In the genomic region with DNA sequence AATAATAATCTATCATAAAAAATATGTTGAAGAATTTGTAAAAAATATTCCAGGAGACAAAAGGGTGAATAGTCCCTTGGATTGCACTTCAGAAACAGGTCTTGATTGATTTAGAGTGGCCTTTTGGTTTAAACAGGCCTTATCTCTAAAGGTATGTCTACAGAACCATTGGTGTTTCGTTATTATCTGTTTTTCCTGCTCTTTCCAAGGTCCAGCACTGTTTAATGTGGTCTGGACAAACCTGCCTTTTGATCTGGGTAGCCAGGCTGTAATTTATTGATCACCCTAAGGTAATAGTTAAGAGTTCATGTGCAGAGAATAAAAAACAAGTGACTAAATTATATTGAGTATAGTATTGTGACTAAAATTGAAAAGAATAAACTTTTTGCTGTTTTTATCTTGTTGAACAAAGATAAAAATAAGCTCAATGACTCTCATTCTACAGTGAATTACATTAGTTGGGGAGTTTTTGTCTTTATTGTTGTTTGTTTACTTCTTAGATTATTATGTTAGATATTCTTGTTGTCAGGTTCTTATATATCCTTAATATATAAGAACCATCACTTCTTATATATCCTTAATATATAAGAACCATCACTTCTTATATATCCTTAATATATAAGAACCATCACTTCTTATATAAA, we compare ENCODE assay signal across 1 cellular context.
TF ChIP-seq lines count a peak whose summit lies in the region.

No MANE protein-coding gene starts in this region.

TF ChIP-seq in HepG2, 621 proteins besides CTCF, POLR2A, EP300 and RAD21 (continued from another document and continues in another):
- TF ChIP-seq, protein P1, sequence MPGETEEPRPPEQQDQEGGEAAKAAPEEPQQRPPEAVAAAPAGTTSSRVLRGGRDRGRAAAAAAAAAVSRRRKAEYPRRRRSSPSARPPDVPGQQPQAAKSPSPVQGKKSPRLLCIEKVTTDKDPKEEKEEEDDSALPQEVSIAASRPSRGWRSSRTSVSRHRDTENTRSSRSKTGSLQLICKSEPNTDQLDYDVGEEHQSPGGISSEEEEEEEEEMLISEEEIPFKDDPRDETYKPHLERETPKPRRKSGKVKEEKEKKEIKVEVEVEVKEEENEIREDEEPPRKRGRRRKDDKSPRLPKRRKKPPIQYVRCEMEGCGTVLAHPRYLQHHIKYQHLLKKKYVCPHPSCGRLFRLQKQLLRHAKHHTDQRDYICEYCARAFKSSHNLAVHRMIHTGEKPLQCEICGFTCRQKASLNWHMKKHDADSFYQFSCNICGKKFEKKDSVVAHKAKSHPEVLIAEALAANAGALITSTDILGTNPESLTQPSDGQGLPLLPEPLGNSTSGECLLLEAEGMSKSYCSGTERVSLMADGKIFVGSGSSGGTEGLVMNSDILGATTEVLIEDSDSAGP (CRISPR knock-in tag; IDR thresholded peaks at IDR 0.05; ENCODE audit: borderline replicate concordance), result no peak
- TF ChIP-seq, protein P2, sequence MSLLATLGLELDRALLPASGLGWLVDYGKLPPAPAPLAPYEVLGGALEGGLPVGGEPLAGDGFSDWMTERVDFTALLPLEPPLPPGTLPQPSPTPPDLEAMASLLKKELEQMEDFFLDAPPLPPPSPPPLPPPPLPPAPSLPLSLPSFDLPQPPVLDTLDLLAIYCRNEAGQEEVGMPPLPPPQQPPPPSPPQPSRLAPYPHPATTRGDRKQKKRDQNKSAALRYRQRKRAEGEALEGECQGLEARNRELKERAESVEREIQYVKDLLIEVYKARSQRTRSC (CRISPR knock-in tag; IDR thresholded peaks at IDR 0.05; ENCODE audit: low read depth), result no peak
- TF ChIP-seq, protein P3, sequence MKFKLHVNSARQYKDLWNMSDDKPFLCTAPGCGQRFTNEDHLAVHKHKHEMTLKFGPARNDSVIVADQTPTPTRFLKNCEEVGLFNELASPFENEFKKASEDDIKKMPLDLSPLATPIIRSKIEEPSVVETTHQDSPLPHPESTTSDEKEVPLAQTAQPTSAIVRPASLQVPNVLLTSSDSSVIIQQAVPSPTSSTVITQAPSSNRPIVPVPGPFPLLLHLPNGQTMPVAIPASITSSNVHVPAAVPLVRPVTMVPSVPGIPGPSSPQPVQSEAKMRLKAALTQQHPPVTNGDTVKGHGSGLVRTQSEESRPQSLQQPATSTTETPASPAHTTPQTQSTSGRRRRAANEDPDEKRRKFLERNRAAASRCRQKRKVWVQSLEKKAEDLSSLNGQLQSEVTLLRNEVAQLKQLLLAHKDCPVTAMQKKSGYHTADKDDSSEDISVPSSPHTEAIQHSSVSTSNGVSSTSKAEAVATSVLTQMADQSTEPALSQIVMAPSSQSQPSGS (CRISPR knock-in tag; IDR thresholded peaks at IDR 0.05), result peak; percentile 92
- TF ChIP-seq PLRG1 (conservative IDR thresholded peaks at IDR 0.05), result no peak
- peak; percentile 99 for TF ChIP-seq MED1 (CRISPR knock-in tag; IDR thresholded peaks at IDR 0.05)
- TF ChIP-seq AGO1 (IDR thresholded peaks at IDR 0.05; ENCODE audit: low read depth, low read length, poor library complexity, severe bottlenecking), result no peak
- TF ChIP-seq TSC22D2 (CRISPR knock-in tag; IDR thresholded peaks at IDR 0.05; ENCODE audit: borderline replicate concordance), result 0 out of 2 replicates have a peak, but pooled peaks have one; percentile 37
- no peak; the same call in 1 of the 2 replicates for TF ChIP-seq ZBTB25 (CRISPR knock-in tag; IDR thresholded peaks at IDR 0.05)
- peak; percentile 59 for TF ChIP-seq ZEB1 (IDR thresholded peaks at IDR 0.05; ENCODE audit: insufficient replicate concordance, low read depth)
- TF ChIP-seq ZNF543 (CRISPR knock-in tag; IDR thresholded peaks at IDR 0.05), result no peak
- no peak for TF ChIP-seq CCDC6 (CRISPR knock-in tag; IDR thresholded peaks at IDR 0.05)
- TF ChIP-seq ZSCAN25 (CRISPR knock-in tag; IDR thresholded peaks at IDR 0.05), result no peak
- no peak for TF ChIP-seq ZNF7 (CRISPR knock-in tag; IDR thresholded peaks at IDR 0.05)
- no peak for TF ChIP-seq ZNF607 (CRISPR knock-in tag; IDR thresholded peaks at IDR 0.05; ENCODE audit: borderline replicate concordance)
- no peak for TF ChIP-seq NFATC3 (CRISPR knock-in tag; IDR thresholded peaks at IDR 0.05)
- no peak for TF ChIP-seq AFF4 (CRISPR knock-in tag; IDR thresholded peaks at IDR 0.05)
- TF ChIP-seq WIZ (CRISPR knock-in tag; IDR thresholded peaks at IDR 0.05), result no peak
- no peak for TF ChIP-seq ELF4 (CRISPR knock-in tag; IDR thresholded peaks at IDR 0.05; ENCODE audit: borderline replicate concordance)
- no peak for TF ChIP-seq ZNF777 (CRISPR knock-in tag; IDR thresholded peaks at IDR 0.05)
- TF ChIP-seq HCFC1 (IDR thresholded peaks at IDR 0.05; ENCODE audit: low read depth, low read length), result no peak
- no peak for TF ChIP-seq KLF6 (CRISPR knock-in tag; IDR thresholded peaks at IDR 0.05)
- no peak for TF ChIP-seq ZNF589 (CRISPR knock-in tag; conservative IDR thresholded peaks at IDR 0.05)
- no peak for TF ChIP-seq ETV6 (CRISPR knock-in tag; conservative IDR thresholded peaks at IDR 0.05)
- TF ChIP-seq ZKSCAN1 (IDR thresholded peaks at IDR 0.05; ENCODE audit: low read length), result no peak
- no peak for TF ChIP-seq ZNF775 (CRISPR knock-in tag; IDR thresholded peaks at IDR 0.05; ENCODE audit: borderline replicate concordance)
- no peak for TF ChIP-seq PRDM10 (CRISPR knock-in tag; IDR thresholded peaks at IDR 0.05; ENCODE audit: low read depth)
- no peak for TF ChIP-seq EEA1 (CRISPR knock-in tag; IDR thresholded peaks at IDR 0.05; ENCODE audit: borderline replicate concordance)
- TF ChIP-seq ZBTB49 (CRISPR knock-in tag; IDR thresholded peaks at IDR 0.05; ENCODE audit: borderline replicate concordance), result no peak
- no peak for TF ChIP-seq ZBTB38 (CRISPR knock-in tag; IDR thresholded peaks at IDR 0.05)
- peak; percentile 37; the same call in 1 of the 2 replicates for TF ChIP-seq ATF1 (CRISPR knock-in tag; IDR thresholded peaks at IDR 0.05)
- TF ChIP-seq, protein P4, sequence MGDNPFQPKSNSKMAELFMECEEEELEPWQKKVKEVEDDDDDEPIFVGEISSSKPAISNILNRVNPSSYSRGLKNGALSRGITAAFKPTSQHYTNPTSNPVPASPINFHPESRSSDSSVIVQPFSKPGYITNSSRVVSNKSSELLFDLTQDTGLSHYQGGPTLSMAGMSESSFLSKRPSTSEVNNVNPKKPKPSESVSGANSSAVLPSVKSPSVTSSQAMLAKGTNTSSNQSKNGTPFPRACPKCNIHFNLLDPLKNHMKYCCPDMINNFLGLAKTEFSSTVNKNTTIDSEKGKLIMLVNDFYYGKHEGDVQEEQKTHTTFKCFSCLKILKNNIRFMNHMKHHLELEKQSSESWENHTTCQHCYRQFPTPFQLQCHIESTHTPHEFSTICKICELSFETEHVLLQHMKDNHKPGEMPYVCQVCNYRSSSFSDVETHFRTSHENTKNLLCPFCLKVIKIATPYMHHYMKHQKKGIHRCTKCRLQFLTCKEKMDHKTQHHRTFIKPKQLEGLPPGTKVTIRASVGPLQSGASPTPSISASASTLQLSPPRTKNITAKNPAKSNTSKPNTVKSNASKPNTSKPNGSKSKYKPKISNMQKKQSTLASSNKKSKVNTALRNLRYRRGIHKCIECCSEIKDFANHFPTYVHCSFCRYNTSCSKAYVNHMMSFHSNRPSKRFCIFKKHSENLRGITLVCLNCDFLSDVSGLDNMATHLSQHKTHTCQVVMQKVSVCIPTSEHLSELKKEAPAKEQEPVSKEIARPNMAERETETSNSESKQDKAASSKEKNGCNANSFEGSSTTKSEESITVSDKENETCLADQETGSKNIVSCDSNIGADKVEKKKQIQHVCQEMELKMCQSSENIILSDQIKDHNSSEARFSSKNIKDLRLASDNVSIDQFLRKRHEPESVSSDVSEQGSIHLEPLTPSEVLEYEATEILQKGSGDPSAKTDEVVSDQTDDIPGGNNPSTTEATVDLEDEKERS (CRISPR knock-in tag; IDR thresholded peaks at IDR 0.05), result no peak
- peak; percentile 43; the same call in 1 of the 2 replicates for TF ChIP-seq GATAD1 (CRISPR knock-in tag; IDR thresholded peaks at IDR 0.05)
- no peak for TF ChIP-seq ZNF296 (CRISPR knock-in tag; conservative IDR thresholded peaks at IDR 0.05)
- no peak for TF ChIP-seq ZNF605 (CRISPR knock-in tag; IDR thresholded peaks at IDR 0.05)
- no peak for TF ChIP-seq ETS1 (CRISPR knock-in tag; IDR thresholded peaks at IDR 0.05)
